9 cellular contexts compared by ENCODE assay signal in the genomic region with DNA sequence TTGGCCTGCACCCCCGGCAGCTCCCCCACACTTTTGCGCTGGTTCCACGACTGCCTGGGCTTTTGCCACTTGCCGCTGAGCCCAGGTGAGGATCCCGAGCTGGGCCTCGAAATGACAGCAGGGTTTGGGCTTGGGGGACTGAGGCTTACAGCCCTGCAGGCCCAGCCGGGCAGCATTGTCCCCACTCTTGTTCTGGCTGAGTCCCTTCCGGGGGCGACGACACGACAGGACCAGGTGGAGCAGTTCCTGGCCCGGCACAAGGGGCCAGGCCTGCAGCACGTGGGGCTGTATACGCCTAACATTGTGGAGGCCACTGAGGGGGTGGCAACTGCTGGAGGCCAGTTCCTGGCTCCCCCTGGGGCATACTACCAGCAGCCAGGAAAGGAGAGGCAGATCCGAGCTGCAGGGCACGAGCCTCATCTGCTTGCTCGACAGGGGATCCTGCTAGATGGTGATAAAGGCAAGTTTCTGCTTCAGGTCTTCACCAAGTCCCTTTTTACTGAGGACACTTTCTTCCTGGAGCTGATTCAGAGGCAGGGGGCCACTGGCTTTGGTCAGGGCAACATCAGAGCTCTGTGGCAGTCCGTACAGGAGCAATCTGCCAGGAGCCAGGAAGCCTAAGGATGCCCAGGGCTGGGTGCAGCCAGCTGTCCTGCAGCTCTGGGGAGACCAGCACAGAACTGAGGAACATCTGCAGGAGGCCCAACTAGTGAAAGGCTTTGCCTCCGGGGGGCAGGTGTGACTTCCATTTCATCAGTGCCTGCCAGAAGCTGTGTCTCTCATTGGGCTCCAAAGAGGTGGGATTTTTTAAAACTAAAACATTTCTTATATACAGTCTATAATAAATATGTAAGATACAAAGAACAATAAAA. TPM values are rescaled to one million over a fixed set of nuclear protein-coding genes. Genes with fewer than 3 reads are reported as not detected.
DNase-seq lines count a peak whose midpoint lies in the region; ATAC-seq and TF ChIP-seq lines count a peak whose summit lies in the region.
"Had no signal": no experiment of that assay in that cellular context is flagged by ENCODE, and none has a peak within 500 bp of the region (broad histone marks: within the 10 kb centered on the region; RNA-seq: fewer than 3 reads in every experiment).

No MANE protein-coding gene starts in this region.

- H3K4me1 ChIP-seq in GM23338 (ENCODE audit: insufficient read depth) (peaks cover 23% of the 10 kb centered on the region), PC-3 (ENCODE audit: insufficient read depth, low read length) (peaks cover 9% of the 10 kb centered on the region)
- H3K4me1 ChIP-seq: HAP-1 had no signal

- peak overlapping the region; percentile 88; the same call in 1 of the 2 replicates for H3K27ac ChIP-seq in GM23338 (ENCODE audit: low read depth)
- no peak overlapping the region for H3K27ac ChIP-seq in PC-3 (ENCODE audit: low read length)

- POLR2A ChIA-PET in PC-3 (lab: Charles Lee; ENCODE audit: unreplicated experiment) = no interaction called here

- peaks cover 5% of the 10 kb centered on the region; the same call in 2 of the 3 replicates for H3K9me3 Mint-ChIP-seq in GM23338
- no peaks in the 10 kb centered on the region for H3K9me3 Mint-ChIP-seq in mesothelial cell of epicardium

- CTCF ChIA-PET in PC-3 (lab: Charles Lee) = interaction anchor here (0.6 kb wide), 1 partner anchor 403 kb away, joined by 3 read pairs; no protein-coding TSS in a partner anchor

- no peaks in the 10 kb centered on the region for H3K9me2 ChIP-seq in GM23338 (ENCODE audit: insufficient read depth)
- H3K9me2 ChIP-seq in PC-3 (replicated peaks; ENCODE audit: low read length) = no peaks in the 10 kb centered on the region

- H3K4me3 ChIP-seq in GM23338 (peak overlapping the region; percentile 71), PC-3 (ENCODE audit: low read length) (no peak overlapping the region)
- H3K4me3 ChIP-seq: HAP-1 had no signal

- TF ChIP-seq CTCF in GM23338 (conservative IDR thresholded peaks at IDR 0.05; ENCODE audit: low read depth in 2 of 2) (peak in 1 of 2 experiments; percentile 25; a peak in 1 of 4 replicates), mesothelial cell of epicardium (IDR thresholded peaks at IDR 0.05; ENCODE audit: unreplicated experiment) (no peak), PC-3 (conservative IDR thresholded peaks at IDR 0.05; ENCODE audit: low read depth, low read length) (no peak)

- H3K27me3 ChIP-seq in GM23338 (ENCODE audit: insufficient read depth) (no peaks in the 10 kb centered on the region), PC-3 (ENCODE audit: low read length) (no peaks in the 10 kb centered on the region)

- H4K20me1 ChIP-seq in GM23338 (replicated peaks; ENCODE audit: insufficient read depth) (no peaks in the 10 kb centered on the region; the same call in 1 of the 2 replicates), PC-3 (ENCODE audit: low read length) (no peaks in the 10 kb centered on the region)

- H3K36me3 Mint-ChIP-seq in GM23338 (ENCODE audit: low read depth) = peaks cover 46% of the 10 kb centered on the region; the same call in 2 of the 3 replicates
- peaks cover 7% of the 10 kb centered on the region for H3K36me3 Mint-ChIP-seq in mesothelial cell of epicardium

- H3K27ac Mint-ChIP-seq in GM23338 (peak overlapping the region; percentile 74; the same call in 1 of the 2 replicates), mesothelial cell of epicardium (no peak overlapping the region)

- H3K36me3 ChIP-seq in GM23338 (ENCODE audit: insufficient read depth) (peaks cover 3% of the 10 kb centered on the region; the same call in 1 of the 2 replicates), PC-3 (ENCODE audit: low read depth, low read length) (no peaks in the 10 kb centered on the region)

- H3K27me3 Mint-ChIP-seq in GM23338 (ENCODE audit: insufficient read depth, low read depth, poor library complexity) (peaks cover 24% of the 10 kb centered on the region), mesothelial cell of epicardium (ENCODE audit: low read depth) (no peaks in the 10 kb centered on the region)

- H3F3A ChIP-seq in GM23338 (replicated peaks; ENCODE audit: low read depth) (peaks cover 12% of the 10 kb centered on the region), PC-3 (ENCODE audit: low read length, unreplicated experiment) (no peaks in the 10 kb centered on the region)

- peak; percentile 63 for DNase-seq in COLO668 (lab: John Stamatoyannopoulos, UW; ENCODE audit: unreplicated experiment)
- DNase-seq in GM23338 (ENCODE audit: low spot score) = peak; percentile 46
- peak; percentile 44 to 53 for DNase-seq in activated T-cell treated with anti-CD3 and anti-CD28 coated beads, Interleukin-2, amount 50 U/mL, for 48 hours
- no peak for DNase-seq in mesothelial cell of epicardium (ENCODE audit: low spot score in 2 of 2, unreplicated experiment in 2 of 2)
- DNase-seq in LoVo (ENCODE audit: low spot score) = no peak
- DNase-seq in PC-3 = no peak

- no peak overlapping the region for H2AFZ ChIP-seq in GM23338
- H2AFZ ChIP-seq in PC-3 (ENCODE audit: low read length) = no peak overlapping the region

- H3K4me2 ChIP-seq in GM23338 = peak overlapping the region; percentile 91
- no peak overlapping the region for H3K4me2 ChIP-seq in PC-3 (ENCODE audit: low read length)

- ATAC-seq in GM23338 = peak; percentile 12
- ATAC-seq in GM18867 (IDR thresholded peaks at IDR 0.05; ENCODE audit: unreplicated experiment) = no peak
- no peak for ATAC-seq in PC-3
- no peak for ATAC-seq in GM19467 (IDR thresholded peaks at IDR 0.05; ENCODE audit: unreplicated experiment)

- H3K4me1 Mint-ChIP-seq in GM23338 = peaks cover 37% of the 10 kb centered on the region
- H3K4me1 Mint-ChIP-seq in mesothelial cell of epicardium = peaks cover 22% of the 10 kb centered on the region

- peak overlapping the region; percentile 83 for H3K4me3 Mint-ChIP-seq in GM23338
- H3K4me3 Mint-ChIP-seq in mesothelial cell of epicardium = peak overlapping the region; percentile 50

- H3K9me3 ChIP-seq in PC-3 (ENCODE audit: low read length) = no peaks in the 10 kb centered on the region
- H3K9me3 ChIP-seq: HAP-1 had no signal

- intact Hi-C loops in PC-3 (cut with micrococcal nuclease) = no loop called here

- H3K79me2 ChIP-seq in GM23338 (replicated peaks; ENCODE audit: insufficient read depth) (peaks cover 14% of the 10 kb centered on the region), PC-3 (ENCODE audit: low read length) (no peaks in the 10 kb centered on the region)

- no peak overlapping the region for H3K9ac ChIP-seq in PC-3 (ENCODE audit: low read length)

- no TSS peak for BruUV-seq in PC-3 (replicated peaks; lab: Mats Ljungman, UMichigan)

TF ChIP-seq in GM23338, 12 proteins besides CTCF, POLR2A, EP300 and RAD21:
- TF ChIP-seq POLR2AphosphoS5 (IDR thresholded peaks at IDR 0.05; ENCODE audit: low read depth) = peak; percentile 37; the same call in 1 of the 2 replicates
- TF ChIP-seq ZNF331 (CRISPR knock-in tag; IDR thresholded peaks at IDR 0.05; ENCODE audit: low read depth) = no peak
- TF ChIP-seq REST (IDR thresholded peaks at IDR 0.05; ENCODE audit: unreplicated experiment) = no peak

RNA-seq across cellular contexts. Expression of gene HPDL, which starts 1.2 kb away (rescaled TPM):
- total RNA-seq in GM23338 (2014; rRNA removed; shearing (Covaris generic)) = 60.7 and 82.1 TPM in 2 replicates
- polyA plus RNA-seq in GM23338 (2016; fragmentation: Nextera tagmentation; extraction: Ambion mirVana) = 36.5 and 39.6 TPM in 2 replicates
- total RNA-seq in mesothelial cell of epicardium (2.1 to 2.8 TPM (median 2.4 TPM) in 3 replicates), PC-3 (2014; rRNA removed) (not detected in 2 replicates)

RNA-seq across cellular contexts. Expression of gene TOE1, which starts 12.1 kb away (rescaled TPM):
- 18.4 and 22.4 TPM in 2 replicates for total RNA-seq in GM23338 (2014; rRNA removed; shearing (Covaris generic))
- polyA plus RNA-seq in GM23338 (2016; fragmentation: Nextera tagmentation; extraction: Ambion mirVana) = 7.7 and 9.1 TPM in 2 replicates
- 10.9 to 14.0 TPM (median 13.2 TPM) in 3 replicates for total RNA-seq in mesothelial cell of epicardium
- total RNA-seq in PC-3 (2014; rRNA removed) = 18.2 and 19.5 TPM in 2 replicates

RNA-seq across cellular contexts. Expression of gene MUTYH, which starts 12.4 kb away (rescaled TPM):
- 63.6 and 67.4 TPM in 2 replicates for total RNA-seq in GM23338 (2014; rRNA removed; shearing (Covaris generic))
- polyA plus RNA-seq in GM23338 (2016; fragmentation: Nextera tagmentation; extraction: Ambion mirVana) = 47.9 and 52.8 TPM in 2 replicates
- 39.5 to 43.1 TPM (median 43.0 TPM) in 3 replicates for total RNA-seq in mesothelial cell of epicardium
- total RNA-seq in PC-3 (2014; rRNA removed) = 21.4 and 22.8 TPM in 2 replicates

Comparison
In these comparisons a context has a peak if more than half of its experiments do, and no peak if none do; other contexts are left out.
1. DNase-seq: peak in COLO668 (single experiment), GM23338 (single experiment) and activated T-cell treated with anti-CD3 and anti-CD28 coated beads, Interleukin-2, amount 50 U/mL, for 48 hours (2 of 2); none in mesothelial cell of epicardium (0 of 2), LoVo (single experiment) and PC-3 (single experiment).
2. RNA of gene HPDL, which starts 1.2 kb away (total RNA-seq): 60.7 to 82.1 TPM in GM23338; 2.1 to 2.8 TPM in mesothelial cell of epicardium and not detected in PC-3; every median in the first group is over 10 times any median in the second.